Comparison of ENCODE assay signal across 1 cellular context in genomic region chr12:6383572-6384498, GRCh38.
TF ChIP-seq lines count a peak whose summit lies in the region.

Gene LTBR, plus strand, starts transcription at chr12:6384162. Its CDS starts 197 bp downstream, at chr12:6384359.

TF ChIP-seq in HCT116, 20 proteins besides CTCF, POLR2A, EP300 and RAD21 (continued from another document):
- TF ChIP-seq ATF3 (IDR thresholded peaks at IDR 0.05): no peak
